8 cellular contexts compared by ENCODE assay signal in genomic region chr3:143970773-143971366, GRCh38. TPM values are rescaled to one million over a fixed set of nuclear protein-coding genes. Genes with fewer than 3 reads are reported as not detected.
DNase-seq lines count a peak whose midpoint lies in the region; FAIRE-seq and TF ChIP-seq lines count a peak whose summit lies in the region.

No MANE protein-coding gene starts in this region.

- TF ChIP-seq CTCF in VCaP (conservative IDR thresholded peaks at IDR 0.05) (no peak), bronchial epithelial cell (IDR thresholded peaks at IDR 0.05; ENCODE audit: insufficient read depth, low read length, severe bottlenecking) (peak; percentile 10)

- peak overlapping the region; percentile 88 for H3K9ac ChIP-seq in GM23248

- H2AFZ ChIP-seq in GM23248, result peak overlapping the region; percentile 99

- no peaks in the 10 kb centered on the region for H4K20me1 ChIP-seq in GM23248 (ENCODE audit: insufficient read depth)

- H3K27ac ChIP-seq in GM23248, result peak overlapping the region; percentile 84
- H3K27ac ChIP-seq in VCaP, result peak overlapping the region; percentile 88

- H3K36me3 ChIP-seq in GM23248 (ENCODE audit: low read depth), result no peaks in the 10 kb centered on the region
- no peaks in the 10 kb centered on the region for H3K36me3 ChIP-seq in bronchial epithelial cell (ENCODE audit: control insufficient read depth, insufficient read depth, low read length)

- WGBS in GM23248 (ENCODE audit: low coverage in 1 of 2, low lambda C conversion rate in 2 of 2, missing lambda C conversion rate in 2 of 2), 2 experiments, result 1 to 2% methylated on average over 35 to 37 of the region's 37 CpGs

- no peaks in the 10 kb centered on the region for H3K9me3 ChIP-seq in GM23248 (ENCODE audit: low read depth)

- peaks cover 25% of the 10 kb centered on the region for H3K4me1 ChIP-seq in GM23248 (ENCODE audit: insufficient read depth)

- H3K4me3 ChIP-seq in GM23248 (peak overlapping the region; percentile 99), bronchial epithelial cell (ENCODE audit: low read depth, low read length) (peak overlapping the region; percentile 78)

- in situ Hi-C loops in GM23248 (cut with MboI), result no loop called here

- H3K4me2 ChIP-seq in GM23248 (ENCODE audit: unreplicated experiment), result peak overlapping the region; percentile 98

- peaks cover 12% of the 10 kb centered on the region; the same call in 1 of the 2 replicates for H3F3A ChIP-seq in GM23248 (ENCODE audit: insufficient read depth)

- FAIRE-seq in bronchial epithelial cell (lab: Jason Lieb, UNC), result no peak

- no peaks in the 10 kb centered on the region for H3K27me3 ChIP-seq in GM23248 (replicated peaks; ENCODE audit: insufficient read depth)
- no peaks in the 10 kb centered on the region for H3K27me3 ChIP-seq in bronchial epithelial cell (ENCODE audit: control insufficient read depth, insufficient read depth, low read length)

- DNase-seq in GF-D8 (lab: John Stamatoyannopoulos, UW) (peak; percentile 52), GM23248 (peak; percentile 81), LoVo (ENCODE audit: low spot score) (peak; percentile 23), bronchial epithelial cell (ENCODE audit: low read depth) (peak; percentile 37), islet precursor cell (peak; percentile 83), foreskin melanocyte (no peak)
- DNase-seq in stimulated activated CD4-positive, alpha-beta T cell treated with anti-CD3 and anti-CD28 coated beads, Interleukin-15, amount 100 ng/mL, for 1 hour (ENCODE audit: low read depth in 1 of 2, low spot score in 1 of 2), result peak; percentile 17 to 31

- no peaks in the 10 kb centered on the region for H3K9me2 ChIP-seq in GM23248 (ENCODE audit: insufficient read depth)

- H3K79me2 ChIP-seq in GM23248 (ENCODE audit: insufficient read depth), result peaks cover 32% of the 10 kb centered on the region

RNA-seq across cellular contexts. Expression of gene DIPK2A, which starts 0.8 kb away (rescaled TPM):
- 17.2 and 17.8 TPM in 2 replicates for total RNA-seq in GM23248 (2014; rRNA removed; shearing (Covaris generic))
- 10.5 and 12.3 TPM in 2 replicates for polyA plus RNA-seq in GM23248 (2016; fragmentation: Nextera tagmentation; extraction: Ambion mirVana)
- 19.0 and 35.5 TPM in 2 replicates for total RNA-seq in bronchial epithelial cell
